8 cellular contexts compared by ENCODE assay signal in genomic region chr16:15874745-15875314, GRCh38. TPM values are rescaled to one million over a fixed set of nuclear protein-coding genes. Genes with fewer than 3 reads are reported as not detected.
DNase-seq lines count a peak whose midpoint lies in the region; ATAC-seq and TF ChIP-seq lines count a peak whose summit lies in the region.

No MANE protein-coding gene starts in this region.

- no peak overlapping the region for H3K4me2 ChIP-seq in PC-3 (ENCODE audit: low read length)

- in situ Hi-C loops in GM13976 (cut with MboI; ENCODE audit: low sequenced_read_pairs, unreplicated experiment): no loop called here

- no peaks in the 10 kb centered on the region for H4K20me1 ChIP-seq in PC-3 (ENCODE audit: low read length)

- H3K9ac ChIP-seq in PC-3 (ENCODE audit: low read length): no peak overlapping the region

- peak; percentile 58 for ATAC-seq in PC-3
- no peak for ATAC-seq in HG03175 (IDR thresholded peaks at IDR 0.05; ENCODE audit: unreplicated experiment)
- ATAC-seq in GM18907 (IDR thresholded peaks at IDR 0.05; ENCODE audit: unreplicated experiment): no peak

- POLR2A ChIA-PET in PC-3 (lab: Charles Lee; ENCODE audit: unreplicated experiment): no interaction called here

- peaks cover 15% of the 10 kb centered on the region for H3K4me1 ChIP-seq in PC-3 (ENCODE audit: insufficient read depth, low read length)

- DNase-seq in AG20443 (ENCODE audit: low spot score): peak; percentile 70
- no peak for DNase-seq in GM13976 (ENCODE audit: low spot score)
- DNase-seq in PC-3: peak; percentile 62
- peak; percentile 78 for DNase-seq in epithelial cell of esophagus (ENCODE audit: low read depth)
- DNase-seq in mucosa of gallbladder (ENCODE audit: low spot score): peak; percentile 28
- no peak for DNase-seq in SHP77 (lab: John Stamatoyannopoulos, UW)

- peaks cover 3% of the 10 kb centered on the region for H3F3A ChIP-seq in PC-3 (ENCODE audit: low read length, unreplicated experiment)

- no TSS peak for BruUV-seq in PC-3 (replicated peaks; lab: Mats Ljungman, UMichigan)

- H3K4me3 ChIP-seq in PC-3 (ENCODE audit: low read length) (no peak overlapping the region), epithelial cell of esophagus (ENCODE audit: low read length) (no peak overlapping the region)

- peaks cover 14% of the 10 kb centered on the region; the same call in 1 of the 2 replicates for H3K79me2 ChIP-seq in PC-3 (ENCODE audit: low read length)

- TF ChIP-seq CTCF in GM13976 (IDR thresholded peaks at IDR 0.05; ENCODE audit: borderline replicate concordance, control extremely low read depth, extremely low read depth, insufficient read depth, missing control alignments) (peak; percentile 42), PC-3 (conservative IDR thresholded peaks at IDR 0.05; ENCODE audit: low read depth, low read length) (peak; percentile 80), epithelial cell of esophagus (IDR thresholded peaks at IDR 0.05; ENCODE audit: insufficient read depth, low read depth, low read length, missing control alignments) (peak; percentile 92)

- H3K27ac ChIP-seq in PC-3 (ENCODE audit: low read length): no peak overlapping the region

- H2AFZ ChIP-seq in PC-3 (ENCODE audit: low read length): no peak overlapping the region

- no peaks in the 10 kb centered on the region for H3K27me3 ChIP-seq in PC-3 (ENCODE audit: low read length)

- intact Hi-C loops in PC-3 (cut with micrococcal nuclease): loop anchor here (1.0 to 10.0 kb wide), 4 partner anchors 71 to 252 kb away; no protein-coding TSS in a partner anchor

- CTCF ChIA-PET in PC-3 (lab: Charles Lee): interaction anchor here (0.6 to 0.9 kb wide), 2 partner anchors 84 to 130 kb away, joined by 3 to 5 read pairs; no protein-coding TSS in a partner anchor

- H3K36me3 ChIP-seq in PC-3 (ENCODE audit: low read depth, low read length): peaks cover 20% of the 10 kb centered on the region; the same call in 1 of the 2 replicates

- no peaks in the 10 kb centered on the region for H3K9me2 ChIP-seq in PC-3 (replicated peaks; ENCODE audit: low read length)

- no peaks in the 10 kb centered on the region for H3K9me3 ChIP-seq in PC-3 (ENCODE audit: low read length)

RNA-seq across cellular contexts. Expression of gene CEP20, which starts 13.6 kb away (rescaled TPM):
- total RNA-seq in PC-3 (2014; rRNA removed): 25.9 and 37.0 TPM in 2 replicates
- total RNA-seq in mucosa of gallbladder: 21.2 TPM

RNA-seq across cellular contexts. Expression of gene MYH11, which starts 18.0 kb away (rescaled TPM):
- not detected in 2 replicates for total RNA-seq in PC-3 (2014; rRNA removed)
- 1,761 TPM for total RNA-seq in mucosa of gallbladder

Comparison
In these comparisons a context has a peak if more than half of its experiments do, and no peak if none do; other contexts are left out.
1. DNase-seq: peak in AG20443 (single experiment), PC-3 (single experiment), epithelial cell of esophagus (single experiment) and mucosa of gallbladder (single experiment); none in GM13976 (single experiment) and SHP77 (0 of 2).
2. CTCF ChIP-seq: peak in every context shown above with its lines; median percentile 92 in epithelial cell of esophagus; 80 in PC-3; 42 in GM13976.
3. RNA of gene MYH11, which starts 18.0 kb away (total RNA-seq): 1,761 TPM in mucosa of gallbladder (single experiment); not detected in PC-3; every median in the first group is over 1,000 times any median in the second.